Comparison of ENCODE assay signal across 1 cellular context in genomic region chr2:11941201-11942041, GRCh38.
A peak's percentile ranks its signal among the peaks of the same experiment; 100 is the strongest.
TF ChIP-seq lines count a peak whose summit lies in the region.

No MANE protein-coding gene starts in this region.

TF ChIP-seq in K562, 482 proteins besides CTCF, POLR2A, EP300 and RAD21 (continued from another document and continues in another):
- TF ChIP-seq THAP12 (CRISPR knock-in tag; IDR thresholded peaks at IDR 0.05) (no peak), ETV6 (IDR thresholded peaks at IDR 0.05; ENCODE audit: borderline replicate concordance in 1 of 2, low read depth in 2 of 2, low read length in 1 of 2) (no peak), ETV6 (CRISPR knock-in tag; IDR thresholded peaks at IDR 0.05; ENCODE audit: borderline replicate concordance) (no peak), SETDB1 (IDR thresholded peaks at IDR 0.05; ENCODE audit: low read length) (no peak), ZNF561 (CRISPR knock-in tag; conservative IDR thresholded peaks at IDR 0.05) (no peak), ZNF23 (CRISPR knock-in tag; IDR thresholded peaks at IDR 0.05) (no peak), CBX5 (IDR thresholded peaks at IDR 0.05; ENCODE audit: borderline replicate concordance, low read depth) (no peak), ID3 (CRISPR knock-in tag; IDR thresholded peaks at IDR 0.05) (no peak), ID3 (tag; IDR thresholded peaks at IDR 0.05) (0 out of 2 replicates have a peak, but pooled peaks have one; percentile 11), PTRF (tag; IDR thresholded peaks at IDR 0.05) (no peak), ZHX1 (conservative IDR thresholded peaks at IDR 0.05; ENCODE audit: low read length) (no peak), CBX8 (IDR thresholded peaks at IDR 0.05; ENCODE audit: borderline replicate concordance, extremely low read depth, low read depth, low read length, poor library complexity, severe bottlenecking) (no peak), POLR2B (IDR thresholded peaks at IDR 0.05; ENCODE audit: low read depth, partially characterized antibody) (no peak), NR3C1 (CRISPR knock-in tag; IDR thresholded peaks at IDR 0.05) (no peak), ZBTB26 (CRISPR knock-in tag; IDR thresholded peaks at IDR 0.05) (no peak), HEY1 (CRISPR knock-in tag; IDR thresholded peaks at IDR 0.05; ENCODE audit: borderline replicate concordance) (peak; percentile 56; the same call in 1 of the 2 replicates), FOXJ2 (tag; IDR thresholded peaks at IDR 0.05) (peak; percentile 86), TAF1 (IDR thresholded peaks at IDR 0.05; ENCODE audit: control insufficient read depth, extremely low read depth, insufficient read depth, low read length, severe bottlenecking) (peak; percentile 53), TCF3 (CRISPR knock-in tag; IDR thresholded peaks at IDR 0.05) (peak; percentile 98), ARID2 (IDR thresholded peaks at IDR 0.05) (no peak), KAT7 (CRISPR knock-in tag; IDR thresholded peaks at IDR 0.05; ENCODE audit: borderline replicate concordance) (peak; percentile 47; the same call in 1 of the 2 replicates), ZNF57 (CRISPR knock-in tag; IDR thresholded peaks at IDR 0.05) (no peak), CUX1 (CRISPR knock-in tag; IDR thresholded peaks at IDR 0.05) (no peak; the same call in 1 of the 2 replicates), BCOR (IDR thresholded peaks at IDR 0.05) (peak; percentile 95), FOXM1 (IDR thresholded peaks at IDR 0.05; ENCODE audit: low read depth) (peak; percentile 96), FOXM1 (CRISPR knock-in tag; IDR thresholded peaks at IDR 0.05; ENCODE audit: low read depth) (no peak), ZFP1 (CRISPR knock-in tag; IDR thresholded peaks at IDR 0.05) (no peak), HDAC8 (tag; IDR thresholded peaks at IDR 0.05) (no peak), ZNF146 (CRISPR knock-in tag; IDR thresholded peaks at IDR 0.05; ENCODE audit: unreplicated experiment) (no peak), PREB (CRISPR knock-in tag; IDR thresholded peaks at IDR 0.05) (no peak), ERF (CRISPR knock-in tag; IDR thresholded peaks at IDR 0.05) (no peak), TAF7 (tag; IDR thresholded peaks at IDR 0.05) (no peak), PKNOX1 (IDR thresholded peaks at IDR 0.05) (peak; percentile 96), PYGO2 (tag; IDR thresholded peaks at IDR 0.05) (no peak), ZNF143 (CRISPR knock-in tag; IDR thresholded peaks at IDR 0.05) (no peak), ZNF12 (CRISPR knock-in tag; IDR thresholded peaks at IDR 0.05) (no peak), PRDM10 (IDR thresholded peaks at IDR 0.05; ENCODE audit: partially characterized antibody) (no peak), HMBOX1 (IDR thresholded peaks at IDR 0.05) (no peak), HNRNPH1 (optimal IDR thresholded peaks at IDR 0.05; ENCODE audit: low read depth, low read length) (no peak), ZEB2 (IDR thresholded peaks at IDR 0.05) (peak; percentile 70; the same call in 1 of the 2 replicates), CBFB (CRISPR knock-in tag; IDR thresholded peaks at IDR 0.05) (no peak), XRCC5 (IDR thresholded peaks at IDR 0.05; ENCODE audit: low read depth, low read length) (no peak), GABPB2 (CRISPR knock-in tag; conservative IDR thresholded peaks at IDR 0.05) (no peak), ZBTB7A (IDR thresholded peaks at IDR 0.05; ENCODE audit: borderline replicate concordance, control insufficient read depth, low read depth, low read length) (no peak), MEF2D (tag; conservative IDR thresholded peaks at IDR 0.05; ENCODE audit: low read depth) (no peak), KLF16 (IDR thresholded peaks at IDR 0.05) (peak; percentile 97), CC2D1A (IDR thresholded peaks at IDR 0.05) (peak; percentile 96), KLF13 (tag; IDR thresholded peaks at IDR 0.05; ENCODE audit: borderline replicate concordance, low read depth) (no peak), KAT2B (IDR thresholded peaks at IDR 0.05; ENCODE audit: low read depth, low read length) (no peak)
